In the genomic region with DNA sequence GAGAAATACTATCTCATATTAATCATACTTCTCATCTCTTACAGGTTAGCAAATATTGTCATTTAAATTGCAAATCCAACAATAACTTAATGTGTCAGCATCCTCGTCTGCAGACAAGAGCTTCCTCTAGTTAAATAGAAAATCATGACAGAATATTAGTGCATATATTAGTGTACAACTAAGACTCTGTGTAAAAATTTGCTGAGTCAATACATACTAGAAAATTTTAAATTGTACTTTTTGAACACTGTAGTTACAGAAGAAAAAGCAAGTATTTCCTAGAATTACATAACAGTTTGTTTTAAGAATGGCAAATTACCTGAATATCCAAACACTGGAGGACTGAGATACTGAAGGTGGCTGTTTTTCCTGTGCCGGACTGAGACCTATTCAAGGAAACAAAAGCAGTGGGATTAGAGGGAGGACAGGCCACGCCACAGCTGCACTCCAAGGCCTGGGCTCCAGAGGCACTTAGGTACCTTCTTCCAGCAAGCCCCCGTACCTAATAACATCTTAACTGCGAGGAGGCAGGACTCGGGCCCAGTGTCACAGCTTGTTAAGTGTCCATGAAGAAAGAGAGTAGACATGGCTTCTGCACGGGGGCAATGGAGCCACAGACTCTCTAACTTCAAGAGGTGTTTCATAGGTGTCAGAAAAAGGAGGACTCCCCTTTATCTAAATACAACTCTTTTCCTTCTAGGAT, we compare ENCODE assay signal across 26 cellular contexts. TPM values are rescaled to one million over a fixed set of nuclear protein-coding genes. Genes with fewer than 3 reads are reported as not detected.
DNase-seq lines count a peak whose midpoint lies in the region; ATAC-seq, FAIRE-seq and TF ChIP-seq lines count a peak whose summit lies in the region.
"Had no signal": no experiment of that assay in that cellular context is flagged by ENCODE, and none has a peak within 500 bp of the region (broad histone marks: within the 10 kb centered on the region; RNA-seq: fewer than 3 reads in every experiment).

No MANE protein-coding gene starts in this region.

- H3K79me2 ChIP-seq in K562 (ENCODE audit: control insufficient read depth, insufficient read depth, low read length): peaks cover 41% of the 10 kb centered on the region

- no peak overlapping the region for H4K5ac ChIP-seq in IMR-90 (ENCODE audit: low read depth, low read length)

- TF ChIP-seq CTCF in IMR-90 (conservative IDR thresholded peaks at IDR 0.05; ENCODE audit: low read depth, low read length) (no peak), K562 (IDR thresholded peaks at IDR 0.05 in 2 of 3, conservative IDR thresholded peaks at IDR 0.05 in 1 of 3; ENCODE audit: insufficient read depth in 2 of 3, low read depth in 1 of 3, low read length in 3 of 3) (no peak), GM10248 (IDR thresholded peaks at IDR 0.05; ENCODE audit: control extremely low read depth, extremely low read depth, low read depth, missing control alignments) (no peak)

- H3K79me1 ChIP-seq in IMR-90 (ENCODE audit: low read depth in 1 of 2, low read length in 2 of 2): peaks cover 21 to 61% of the 10 kb centered on the region in 2 experiments

- no peak overlapping the region for H2BK5ac ChIP-seq in IMR-90 (ENCODE audit: low read depth, low read length, poor library complexity, severe bottlenecking)

- H3K18ac ChIP-seq in IMR-90 (ENCODE audit: low read depth, low read length): no peak overlapping the region

- H3K23ac ChIP-seq in IMR-90 (ENCODE audit: low read depth, low read length): no peak overlapping the region

- H4K91ac ChIP-seq in IMR-90 (ENCODE audit: insufficient read depth, low read depth, low read length): no peak overlapping the region

- H4K8ac ChIP-seq in IMR-90 (ENCODE audit: low read depth in 2 of 2, low read length in 2 of 2): no peak overlapping the region

- H4K20me1 ChIP-seq in IMR-90 (ENCODE audit: insufficient read depth, low read length) (peaks cover 27% of the 10 kb centered on the region), K562 (replicated peaks; ENCODE audit: control insufficient read depth, insufficient read depth, low read length) (peaks cover 17% of the 10 kb centered on the region)

- peaks cover 10% of the 10 kb centered on the region for H3K9me1 ChIP-seq in IMR-90 (ENCODE audit: insufficient read depth, low read length)
- H3K9me1 ChIP-seq in K562 (ENCODE audit: control insufficient read depth, insufficient read depth, low read length): no peaks in the 10 kb centered on the region

- BruUV-seq in IMR-90 (replicated peaks; lab: Mats Ljungman, UMichigan) (no TSS peak), K562 (replicated peaks; lab: Mats Ljungman, UMichigan) (no TSS peak)

- no peak for TF ChIP-seq EP300 in K562 (IDR thresholded peaks at IDR 0.05; ENCODE audit: low read length)

- no peak overlapping the region for H3K14ac ChIP-seq in IMR-90 (replicated peaks; ENCODE audit: low read depth, low read length)

- no CpG with 5 or more reads among the region's 7 CpGs for WGBS in IMR-90 (ENCODE audit: extremely low coverage in 2 of 2, insufficient read length in 1 of 2), 2 experiments
- 98% methylated on average over 7 of the region's 7 CpGs for WGBS in K562 (ENCODE audit: insufficient coverage, low coverage, missing lambda C conversion rate)

- CTCF ChIA-PET in IMR-90 (lab: Yijun Ruan, JAX) (no interaction called here), K562 (lab: Yijun Ruan, JAX; ENCODE audit: low intra/inter-chr PET ratio) (no interaction called here), GM10248 (lab: Yijun Ruan, JAX) (interaction anchor here (2.6 kb wide), 1 partner anchor 40 kb away, joined by 8 read pairs; a partner anchor contains a TSS)

- H3K56ac ChIP-seq in IMR-90 (ENCODE audit: extremely low read depth, insufficient read depth, low read length): no peak overlapping the region

- no peak overlapping the region for H3K4ac ChIP-seq in IMR-90 (ENCODE audit: low read depth, low read length)

- DNase-seq in activated effector memory CD4-positive, alpha-beta T cell treated with anti-CD3 and anti-CD28 coated beads, Interleukin-2, amount 50 U/mL, for 16 hours: peak; percentile 61
- DNase-seq in activated effector memory CD4-positive, alpha-beta T cell treated with Interleukin-2 at 50 U/mL for 16 hours: no peak
- DNase-seq in IMR-90 (no peak), K562 (ENCODE audit: extremely low read depth in 1 of 4, low spot score in 3 of 4) (no peak), sciatic nerve (ENCODE audit: low spot score) (peak; percentile 27), GM10248 (ENCODE audit: extremely low spot score) (no peak), NCI-H510A (lab: John Stamatoyannopoulos, UW) (no peak)
- DNase-seq: CD4-positive, CD25-positive, alpha-beta regulatory T cell; DMS153; GOT3; HFFc6; KG1; NCI-H1048; NCI-H1417; NCI-H1694; NCI-H2029 treated with DMSO at 0.1 percent for 48 hours; NCI-H446 treated with DMSO at 0.1 percent for 48 hours; NCI-H526 treated with DMSO at 0.1 percent for 48 hours; PC-9 had no signal

- POLR2A ChIA-PET in IMR-90 (lab: Charles Lee; ENCODE audit: unreplicated experiment) (no interaction called here), K562 (lab: Yijun Ruan, JAX) (interaction anchor here (0.5 to 5.6 kb wide), 9 partner anchors 9 to 1421 kb away, joined by 3 to 38 read pairs (median 4); a partner anchor contains a TSS), GM10248 (lab: Yijun Ruan, JAX) (interaction anchor here (0.8 to 1.2 kb wide), 2 partner anchors 40 to 70 kb away, joined by 3 read pairs; a partner anchor contains a TSS)

- no peak overlapping the region for H2BK120ac ChIP-seq in IMR-90 (ENCODE audit: low read depth, low read length)

- TF ChIP-seq POLR2A in IMR-90 (IDR thresholded peaks at IDR 0.05; ENCODE audit: low read depth, low read length) (no peak), K562 (conservative IDR thresholded peaks at IDR 0.05) (no peak)

- H3K4me2 ChIP-seq in IMR-90 (ENCODE audit: low read depth, low read length) (no peak overlapping the region), K562 (ENCODE audit: insufficient read depth, low read length) (no peak overlapping the region)
- H3K4me2 ChIP-seq: BLaER1, PC-9 had no signal

- H3K9me3 ChIP-seq in IMR-90 (ENCODE audit: control insufficient read depth, insufficient read depth, low read length): no peaks in the 10 kb centered on the region
- H3K9me3 ChIP-seq in K562 (replicated peaks; ENCODE audit: control insufficient read depth, insufficient read depth, low read depth, low read length): no peaks in the 10 kb centered on the region; the same call in 1 of the 2 replicates
- H3K9me3 ChIP-seq: BLaER1, HAP-1, SJSA1 had no signal

- H2BK15ac ChIP-seq in IMR-90 (ENCODE audit: low read depth, low read length): no peak overlapping the region

- no peak overlapping the region for H3K4me3 ChIP-seq in IMR-90 (ENCODE audit: insufficient read depth, low read depth, low read length)
- H3K4me3 ChIP-seq in K562: no peak overlapping the region
- H3K4me3 ChIP-seq: BLaER1, HAP-1, PC-9, SJSA1 had no signal

- H2BK20ac ChIP-seq in IMR-90 (ENCODE audit: low read depth, low read length): no peak overlapping the region

- H3K27me3 ChIP-seq in IMR-90 (ENCODE audit: control insufficient read depth, insufficient read depth, low read length) (no peaks in the 10 kb centered on the region), K562 (ENCODE audit: control insufficient read depth in 2 of 2, insufficient read depth in 2 of 2, low read length in 2 of 2) (no peaks in the 10 kb centered on the region)
- H3K27me3 ChIP-seq: BLaER1, SJSA1 had no signal

- dilution Hi-C loops in IMR-90 (cut with HindIII; ENCODE audit: low sequenced_read_pairs, unreplicated experiment): no loop called here

- H3K27ac ChIP-seq in IMR-90 (ENCODE audit: insufficient read depth, low read length) (no peak overlapping the region), K562 (ENCODE audit: extremely low read depth, low read depth, low read length) (no peak overlapping the region)
- H3K27ac ChIP-seq: BLaER1, PC-9, SJSA1 had no signal

- H2AK9ac ChIP-seq in IMR-90 (replicated peaks; ENCODE audit: low read depth, low read length, poor library complexity): no peak overlapping the region

- H3K9ac ChIP-seq in IMR-90 (ENCODE audit: low read depth, low read length) (no peak overlapping the region), K562 (ENCODE audit: insufficient read depth in 1 of 2, low read depth in 2 of 2, low read length in 2 of 2) (no peak overlapping the region)
- H3K9ac ChIP-seq: BLaER1 had no signal

- no peak overlapping the region for H2AFZ ChIP-seq in IMR-90 (replicated peaks; ENCODE audit: low read length, poor library complexity)
- no peak overlapping the region for H2AFZ ChIP-seq in K562 (ENCODE audit: low read depth, low read length)
- H2AFZ ChIP-seq: PC-9 had no signal

- intact Hi-C loops in IMR-90 (cut with micrococcal nuclease): no loop called here
- intact Hi-C loops in K562 (cut with micrococcal nuclease): no loop called here
- intact Hi-C loops in sciatic nerve (cut with DNase I): no loop called here

- H3K4me1 ChIP-seq in IMR-90 (ENCODE audit: control insufficient read depth, insufficient read depth, low read length) (peaks cover 5% of the 10 kb centered on the region; the same call in 1 of the 2 replicates), K562 (replicated peaks in 1 of 2; ENCODE audit: control insufficient read depth in 2 of 2, insufficient read depth in 2 of 2, low read length in 2 of 2) (peaks cover 0 to 11% of the 10 kb centered on the region in 2 experiments; a peak in 3 of 5 replicates)

- H3K36me3 ChIP-seq in IMR-90 (ENCODE audit: control insufficient read depth, insufficient read depth, low read length) (peaks cover 62% of the 10 kb centered on the region), K562 (ENCODE audit: control insufficient read depth, insufficient read depth, low read length) (peaks cover 91% of the 10 kb centered on the region)

- H2AK5ac ChIP-seq in IMR-90 (ENCODE audit: low read depth, low read length): no peak overlapping the region

- ATAC-seq in IMR-90 (ENCODE audit: low read depth): no peak
- ATAC-seq in K562: no peak
- no peak for ATAC-seq in sciatic nerve
- ATAC-seq: Right ventricle myocardium inferior had no signal

- in situ Hi-C loops in IMR-90 (cut with MboI; ENCODE audit: low sequenced_read_pairs) (no loop called here), K562 (cut with MboI) (no loop called here)

- FAIRE-seq in K562 (lab: Jason Lieb, UNC): no peak

- TF ChIP-seq RAD21 in IMR-90 (IDR thresholded peaks at IDR 0.05; ENCODE audit: low read length) (no peak), K562 (CRISPR knock-in tag; conservative IDR thresholded peaks at IDR 0.05 in 1 of 2, IDR thresholded peaks at IDR 0.05 in 1 of 2) (no peak)

RNA-seq across cellular contexts. Expression of a gene that starts 5.3 kb away (rescaled TPM):
- 97.1 and 110 TPM in 2 replicates for total RNA-seq in IMR-90 (2012; rRNA removed)
- polyA plus RNA-seq in IMR-90 (2012; rRNA removed): 82.4 and 85.3 TPM in 2 replicates
- polyA plus RNA-seq in IMR-90 (2012; cell fraction: cytosol; rRNA removed): 64.2 and 83.7 TPM in 2 replicates
- polyA plus RNA-seq in IMR-90 (2012; cell fraction: nucleus; rRNA removed; ENCODE audit: low replicate concordance): 46.8 and 170 TPM in 2 replicates
- 97.7 and 109 TPM in 2 replicates for total RNA-seq in K562 (2011; cell fraction: chromatin; rRNA removed; ENCODE audit: low replicate concordance)
- 60.3 and 71.7 TPM in 2 replicates for total RNA-seq in K562 (2011; cell fraction: nucleolus; rRNA removed)
- total RNA-seq in K562 (2011; cell fraction: nucleoplasm; rRNA removed): 81.0 and 81.6 TPM in 2 replicates
- 121 and 124 TPM in 2 replicates for total RNA-seq in K562 (2014; rRNA removed)
- 147 and 157 TPM in 2 replicates for total RNA-seq in K562 (2014; rRNA removed; fragmentation: Illumina TruSeq; extraction: Trizol)
- total RNA-seq in K562 (2015; rRNA removed; fragmentation: Illumina TruSeq; extraction: Trizol): 126 and 130 TPM in 2 replicates
- total RNA-seq in K562 (2021): 133 and 139 TPM in 2 replicates
- polyA plus RNA-seq in K562 (2011; rRNA removed): 128 and 171 TPM in 2 replicates
- polyA plus RNA-seq in K562 (2011; cell fraction: cytosol; rRNA removed): 101 and 105 TPM in 2 replicates
- polyA plus RNA-seq in K562 (2011; cell fraction: nucleus; rRNA removed): 68.0 and 84.5 TPM in 2 replicates
- 86.7 and 168 TPM in 2 replicates for polyA plus RNA-seq in K562 (2012)
- polyA plus RNA-seq in K562 (2014; fragmentation: Illumina TruSeq; extraction: Trizol): 127 and 131 TPM in 2 replicates
- polyA plus RNA-seq in K562 (2014; fragmentation: Nextera tagmentation; extraction: Ambion mirVana): 10 to 100 TPM; 62.7 to 67.0 TPM
- 103 and 134 TPM in 2 replicates for polyA plus RNA-seq in K562 (2014; rRNA removed)
- 114 and 154 TPM in 2 replicates for polyA minus RNA-seq in K562 (2011; rRNA and poly(A)+ RNA removed)
- polyA minus RNA-seq in K562 (2011; cell fraction: cytosol; rRNA and poly(A)+ RNA removed): 63.1 and 74.0 TPM in 2 replicates
- polyA minus RNA-seq in K562 (2011; cell fraction: nucleus; rRNA and poly(A)+ RNA removed): 27.3 and 35.1 TPM in 2 replicates
- 66.0 TPM for total RNA-seq in sciatic nerve

RNA-seq across cellular contexts. Expression of a gene that starts 28.2 kb away (rescaled TPM):
- total RNA-seq in IMR-90 (2012; rRNA removed) (not detected in 2 replicates), K562 (2014; rRNA removed) (not detected in 2 replicates), K562 (2014; rRNA removed; fragmentation: Illumina TruSeq; extraction: Trizol) (not detected in 2 replicates), K562 (2015; rRNA removed; fragmentation: Illumina TruSeq; extraction: Trizol) (not detected in 2 replicates), K562 (2021) (not detected in 2 replicates), sciatic nerve (0.49 TPM)
- polyA plus RNA-seq in IMR-90 (2012; rRNA removed) (not detected in 2 replicates), K562 (2011; rRNA removed) (not detected in 2 replicates), K562 (2014; fragmentation: Illumina TruSeq; extraction: Trizol) (not detected in 2 replicates), K562 (2014; fragmentation: Nextera tagmentation; extraction: Ambion mirVana) (not detected), K562 (2014; rRNA removed) (not detected in 2 replicates)
- polyA plus RNA-seq in IMR-90 (2012; cell fraction: cytosol; rRNA removed): not detected in 2 replicates
- polyA plus RNA-seq in IMR-90 (2012; cell fraction: nucleus; rRNA removed; ENCODE audit: low replicate concordance): 0.02 and 0.09 TPM in 2 replicates
- not detected in 2 replicates for total RNA-seq in K562 (2011; cell fraction: chromatin; rRNA removed; ENCODE audit: low replicate concordance)
- total RNA-seq in K562 (2011; cell fraction: nucleolus; rRNA removed): not detected in 2 replicates
- not detected in 2 replicates for total RNA-seq in K562 (2011; cell fraction: nucleoplasm; rRNA removed)
- not detected in 2 replicates for polyA plus RNA-seq in K562 (2011; cell fraction: cytosol; rRNA removed)
- not detected in 2 replicates for polyA plus RNA-seq in K562 (2011; cell fraction: nucleus; rRNA removed)
- 0.05 and 0.24 TPM in 2 replicates for polyA plus RNA-seq in K562 (2012)
- not detected in 2 replicates for polyA minus RNA-seq in K562 (2011; rRNA and poly(A)+ RNA removed)
- polyA minus RNA-seq in K562 (2011; cell fraction: cytosol; rRNA and poly(A)+ RNA removed): 3.2 TPM in 1 of 2 replicates, not detected in the other
- polyA minus RNA-seq in K562 (2011; cell fraction: nucleus; rRNA and poly(A)+ RNA removed): not detected in 2 replicates
- total RNA-seq: CD4-positive, CD25-positive, alpha-beta regulatory T cell; HFFc6; HT1080; Right ventricle myocardium inferior; RPMI7951; SJSA1 had no signal
- polyA plus RNA-seq: AG04450 had no signal

RNA-seq across cellular contexts. Expression of a gene that starts 40.2 kb away (rescaled TPM):
- total RNA-seq in IMR-90 (2012; rRNA removed) (2.2 and 3.3 TPM in 2 replicates), K562 (2014; rRNA removed) (6.1 and 6.4 TPM in 2 replicates), K562 (2014; rRNA removed; fragmentation: Illumina TruSeq; extraction: Trizol) (1.1 and 1.2 TPM in 2 replicates), K562 (2015; rRNA removed; fragmentation: Illumina TruSeq; extraction: Trizol) (1.0 and 1.5 TPM in 2 replicates), K562 (2021) (3.8 and 4.0 TPM in 2 replicates), sciatic nerve (60.7 TPM)
- polyA plus RNA-seq in IMR-90 (2012; rRNA removed) (14.0 and 14.8 TPM in 2 replicates), K562 (2011; rRNA removed) (1.7 and 2.6 TPM in 2 replicates), K562 (2014; fragmentation: Illumina TruSeq; extraction: Trizol) (1.9 TPM in 2 replicates), K562 (2014; fragmentation: Nextera tagmentation; extraction: Ambion mirVana) (under 1 TPM; 0.15 to 0.87 TPM), K562 (2014; rRNA removed) (5.8 and 6.0 TPM in 2 replicates)
- 11.4 and 20.5 TPM in 2 replicates for polyA plus RNA-seq in IMR-90 (2012; cell fraction: cytosol; rRNA removed)
- polyA plus RNA-seq in IMR-90 (2012; cell fraction: nucleus; rRNA removed; ENCODE audit: low replicate concordance): 47.4 and 93.1 TPM in 2 replicates
- 7.6 and 18.3 TPM in 2 replicates for total RNA-seq in K562 (2011; cell fraction: chromatin; rRNA removed; ENCODE audit: low replicate concordance)
- 11.8 and 20.2 TPM in 2 replicates for total RNA-seq in K562 (2011; cell fraction: nucleolus; rRNA removed)
- 9.5 and 13.4 TPM in 2 replicates for total RNA-seq in K562 (2011; cell fraction: nucleoplasm; rRNA removed)
- 2.3 and 5.6 TPM in 2 replicates for polyA plus RNA-seq in K562 (2011; cell fraction: cytosol; rRNA removed)
- 14.5 and 29.7 TPM in 2 replicates for polyA plus RNA-seq in K562 (2011; cell fraction: nucleus; rRNA removed)
- 2.5 and 7.0 TPM in 2 replicates for polyA plus RNA-seq in K562 (2012)
- 0.57 and 0.63 TPM in 2 replicates for polyA minus RNA-seq in K562 (2011; rRNA and poly(A)+ RNA removed)
- 1.3 and 1.6 TPM in 2 replicates for polyA minus RNA-seq in K562 (2011; cell fraction: cytosol; rRNA and poly(A)+ RNA removed)
- 6.2 and 6.9 TPM in 2 replicates for polyA minus RNA-seq in K562 (2011; cell fraction: nucleus; rRNA and poly(A)+ RNA removed)

Comparison
In these comparisons a context has a peak if more than half of its experiments do, and no peak if none do; other contexts are left out.
1. DNase-seq: peak in activated effector memory CD4-positive, alpha-beta T cell treated with anti-CD3 and anti-CD28 coated beads, Interleukin-2, amount 50 U/mL, for 16 hours (single experiment) and sciatic nerve (single experiment); none in activated effector memory CD4-positive, alpha-beta T cell treated with Interleukin-2 at 50 U/mL for 16 hours (single experiment), IMR-90 (single experiment), K562 (0 of 4), GM10248 (single experiment) and NCI-H510A (single experiment).